ENCODE assay signal across 20 cellular contexts in genomic region chr10:78471326-78471722, GRCh38.
DNase-seq lines count a peak whose midpoint lies in the region; ATAC-seq and TF ChIP-seq lines count a peak whose summit lies in the region.
"Had no signal": no experiment of that assay in that cellular context is flagged by ENCODE, and none has a peak within 500 bp of the region (broad histone marks: within the 10 kb centered on the region; RNA-seq: fewer than 3 reads in every experiment).

No MANE protein-coding gene starts in this region.

- H3K79me2 ChIP-seq in PC-3 (ENCODE audit: low read length) = no peaks in the 10 kb centered on the region

- BruUV-seq in PC-3 (replicated peaks; lab: Mats Ljungman, UMichigan) = no TSS peak

- H3K4me3 ChIP-seq in AG04449 (ENCODE audit: low read depth, low read length) (no peak overlapping the region), PC-3 (ENCODE audit: low read length) (no peak overlapping the region)
- H3K4me3 ChIP-seq: dorsolateral prefrontal cortex had no signal

- peak overlapping the region; percentile 15 for H3K4me2 ChIP-seq in PC-3 (ENCODE audit: low read length)

- intact Hi-C loops in PC-3 (cut with micrococcal nuclease) = no loop called here
- intact Hi-C loops in sciatic nerve (cut with DNase I) = no loop called here

- H3K27ac ChIP-seq in PC-3 (ENCODE audit: low read length) (peak overlapping the region; percentile 56), RWPE1 (no peak overlapping the region)
- H3K27ac ChIP-seq: epithelial cell of prostate had no signal

- H3K36me3 ChIP-seq in PC-3 (ENCODE audit: low read depth, low read length) = no peaks in the 10 kb centered on the region

- no peak overlapping the region for H2AFZ ChIP-seq in PC-3 (ENCODE audit: low read length)

- CTCF ChIA-PET in AG04449 (lab: Yijun Ruan, JAX) = no interaction called here
- CTCF ChIA-PET in PC-3 (lab: Charles Lee) = no interaction called here
- CTCF ChIA-PET in RWPE1 (lab: Yijun Ruan, JAX) = no interaction called here

- H3F3A ChIP-seq in PC-3 (ENCODE audit: low read length, unreplicated experiment) = peaks cover 3% of the 10 kb centered on the region

- H3K9me2 ChIP-seq in PC-3 (replicated peaks; ENCODE audit: low read length) = no peaks in the 10 kb centered on the region

- no peak for DNase-seq in AG04449 (ENCODE audit: low read depth, low spot score)
- no peak for DNase-seq in PC-3
- peak; percentile 37 for DNase-seq in left lobe of liver (ENCODE audit: low spot score)
- peak; percentile 50 for DNase-seq in sciatic nerve (ENCODE audit: low spot score)
- DNase-seq in NCI-H510A treated with DMSO at 0.1 percent for 48 hours (lab: John Stamatoyannopoulos, UW) = no peak
- DNase-seq in RWPE1 (ENCODE audit: low spot score) = no peak
- no peak for DNase-seq in T-helper 9 cell
- DNase-seq: activated CD8-positive, alpha-beta memory T cell treated with anti-CD3 and anti-CD28 coated beads, Interleukin-2, amount 50 U/mL, for 48 hours; activated gamma-delta T cell treated with Interleukin-2 at 50 U/mL for 16 hours; amygdala; EL; foreskin melanocyte; natural killer cell; NCI-H524; stimulated activated CD4-positive, alpha-beta T cell treated with anti-CD3 and anti-CD28 coated beads, Interleukin-4, amount 100 ng/mL, for 1 hour; stimulated activated naive CD8-positive, alpha-beta T cell treated with anti-CD3 and anti-CD28 coated beads, Interleukin-15, amount 100 ng/mL, for 72 hours had no signal

- no peak for ATAC-seq in PC-3
- no peak for ATAC-seq in left lobe of liver
- ATAC-seq in sciatic nerve = no peak
- no peak for ATAC-seq in activated CD4-positive, CD25-positive, alpha-beta regulatory T cell treated with anti-CD3 and anti-CD28 coated beads, Interleukin-2, amount 50 U/mL, for 24 hours
- ATAC-seq: HCT116; stimulated activated naive CD8-positive, alpha-beta T cell treated with anti-CD3 and anti-CD28 coated beads, Interleukin-15, amount 100 ng/mL, for 72 hours had no signal

- no peaks in the 10 kb centered on the region for H3K9me3 ChIP-seq in PC-3 (ENCODE audit: low read length)

- POLR2A ChIA-PET in AG04449 (lab: Yijun Ruan, JAX) (no interaction called here), PC-3 (lab: Charles Lee; ENCODE audit: unreplicated experiment) (no interaction called here), RWPE1 (lab: Yijun Ruan, JAX; ENCODE audit: low non-redundant PET) (no interaction called here)

- no peaks in the 10 kb centered on the region for H4K20me1 ChIP-seq in PC-3 (ENCODE audit: low read length)

- peak overlapping the region; percentile 1; the same call in 1 of the 2 replicates for H3K9ac ChIP-seq in PC-3 (ENCODE audit: low read length)

- peaks cover 20% of the 10 kb centered on the region for H3K4me1 ChIP-seq in PC-3 (ENCODE audit: insufficient read depth, low read length)

- TF ChIP-seq CTCF in AG04449 (IDR thresholded peaks at IDR 0.05; ENCODE audit: insufficient read depth, low read length, missing control alignments) (peak; percentile 2), PC-3 (conservative IDR thresholded peaks at IDR 0.05; ENCODE audit: low read depth, low read length) (no peak), RWPE1 (conservative IDR thresholded peaks at IDR 0.05; ENCODE audit: low read depth) (no peak)

- H3K27me3 ChIP-seq in PC-3 (ENCODE audit: low read length) = peaks cover 5% of the 10 kb centered on the region; the same call in 1 of the 2 replicates
- H3K27me3 ChIP-seq: dorsolateral prefrontal cortex had no signal

Comparison
In these comparisons a context has a peak if more than half of its experiments do, and no peak if none do; other contexts are left out.
1. DNase-seq: peak in left lobe of liver (single experiment) and sciatic nerve (single experiment); none in AG04449 (single experiment), PC-3 (single experiment), NCI-H510A treated with DMSO at 0.1 percent for 48 hours (single experiment), RWPE1 (single experiment) and T-helper 9 cell (single experiment).